Comparison of ENCODE assay signal across 22 cellular contexts in the genomic region with DNA sequence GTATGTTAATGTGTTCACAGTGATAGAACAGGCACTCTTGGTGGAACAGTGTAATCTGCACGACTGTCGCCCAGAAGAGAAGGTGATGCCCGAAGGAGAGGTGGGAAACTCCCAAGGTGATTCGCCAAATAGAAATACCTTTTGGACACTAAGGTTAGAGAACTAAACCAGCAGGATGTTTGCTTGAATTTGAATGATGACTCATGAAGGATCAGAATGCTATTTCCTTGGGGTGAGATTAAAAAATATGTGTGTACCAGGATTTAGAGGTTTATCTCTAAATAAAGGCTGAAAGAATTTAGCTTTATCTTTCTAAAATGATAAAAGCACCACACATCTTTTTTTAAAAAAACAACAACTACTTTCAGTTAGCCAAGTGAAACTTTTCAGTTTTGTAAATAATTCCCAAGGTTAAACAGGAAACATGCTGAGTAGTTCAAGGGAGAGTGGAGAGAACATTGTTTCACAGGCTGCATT.
DNase-seq lines count a peak whose midpoint lies in the region; ATAC-seq and TF ChIP-seq lines count a peak whose summit lies in the region.
"Had no signal": no experiment of that assay in that cellular context is flagged by ENCODE, and none has a peak within 500 bp of the region (broad histone marks: within the 10 kb centered on the region; RNA-seq: fewer than 3 reads in every experiment).

No MANE protein-coding gene starts in this region.

- H3K27me3 ChIP-seq in GM23338 (ENCODE audit: insufficient read depth) (no peaks in the 10 kb centered on the region), SJSA1 (replicated peaks) (no peaks in the 10 kb centered on the region)
- H3K27me3 ChIP-seq in CD4-positive, alpha-beta T cell (ENCODE audit: control insufficient read depth, insufficient read depth, low read length): no peaks in the 10 kb centered on the region
- H3K27me3 ChIP-seq: sigmoid colon had no signal

- H3K36me3 ChIP-seq in GM23338 (ENCODE audit: insufficient read depth) (no peaks in the 10 kb centered on the region), SJSA1 (no peaks in the 10 kb centered on the region)
- H3K36me3 ChIP-seq: sigmoid colon, thoracic aorta had no signal

- POLR2A ChIA-PET in CD4-positive, alpha-beta T cell (lab: Charles Lee): no interaction called here

- no peak overlapping the region for H3K27ac Mint-ChIP-seq in GM23338
- H3K27ac Mint-ChIP-seq in CD4-positive, alpha-beta T cell: no peak overlapping the region
- H3K27ac Mint-ChIP-seq: activated CD4-positive, alpha-beta T cell treated with anti-CD3 and anti-CD28 coated beads for 36 hours; activated naive CD4-positive, alpha-beta T cell treated with anti-CD3 and anti-CD28 coated beads, Interleukin-2, amount 10 ng/mL, durations not matched to agents 7 days and 5 days; immature natural killer cell had no signal

- H3K79me2 ChIP-seq in GM23338 (replicated peaks; ENCODE audit: insufficient read depth): no peaks in the 10 kb centered on the region

- H3K27ac ChIP-seq in GM23338 (ENCODE audit: low read depth): no peak overlapping the region
- H3K27ac ChIP-seq in SJSA1: peak overlapping the region; percentile 76
- H3K27ac ChIP-seq in coronary artery: no peak overlapping the region
- no peak overlapping the region for H3K27ac ChIP-seq in CD4-positive, alpha-beta T cell (ENCODE audit: low read depth, low read length)
- H3K27ac ChIP-seq: sigmoid colon, thoracic aorta had no signal

- peaks cover 11% of the 10 kb centered on the region for H3K9me3 ChIP-seq in SJSA1 (replicated peaks)
- H3K9me3 ChIP-seq in CD4-positive, alpha-beta T cell (ENCODE audit: control insufficient read depth, low read length): peaks cover 7% of the 10 kb centered on the region
- H3K9me3 ChIP-seq: thoracic aorta had no signal

- DNase-seq in GM23338 (ENCODE audit: low spot score): peak; percentile 27
- DNase-seq in SJSA1 (ENCODE audit: low read depth in 1 of 2, low spot score in 2 of 2): peak in 1 of 2 experiments; percentile 65
- DNase-seq in fibroblast of mammary gland (ENCODE audit: low read depth): peak; percentile 1
- peak; percentile 77 for DNase-seq in renal cortical epithelial cell (ENCODE audit: low read depth)
- DNase-seq in coronary artery (ENCODE audit: low spot score): no peak
- DNase-seq in NCI-H2196 treated with DMSO at 0.1 percent for 48 hours (lab: John Stamatoyannopoulos, UW; ENCODE audit: unreplicated experiment): no peak
- DNase-seq in CD4-positive, alpha-beta T cell: no peak
- DNase-seq: activated CD4-positive, alpha-beta T cell treated with anti-CD3 and anti-CD28 coated beads for 36 hours; activated CD8-positive, alpha-beta memory T cell treated with anti-CD3 and anti-CD28 coated beads, Interleukin-2, amount 50 U/mL, for 48 hours; activated naive CD4-positive, alpha-beta T cell treated with anti-CD3 and anti-CD28 coated beads, Interleukin-2, amount 10 ng/mL, durations not matched to agents 7 days and 5 days; caudate nucleus; GOT3; immature natural killer cell; midbrain; MV-4-11; NCI-H2029 treated with DMSO at 0.1 percent for 48 hours; sigmoid colon; stimulated activated CD4-positive, alpha-beta T cell treated with anti-CD3 and anti-CD28 coated beads, Interleukin-4, amount 100 ng/mL, for 4 hours had no signal

- peaks cover 14% of the 10 kb centered on the region for H3K4me1 Mint-ChIP-seq in GM23338
- H3K4me1 Mint-ChIP-seq in CD4-positive, alpha-beta T cell (ENCODE audit: low read depth): no peaks in the 10 kb centered on the region
- H3K4me1 Mint-ChIP-seq: activated CD4-positive, alpha-beta T cell treated with anti-CD3 and anti-CD28 coated beads for 36 hours; activated naive CD4-positive, alpha-beta T cell treated with anti-CD3 and anti-CD28 coated beads, Interleukin-2, amount 10 ng/mL, durations not matched to agents 7 days and 5 days; CD14-positive monocyte; immature natural killer cell had no signal

- no peaks in the 10 kb centered on the region for H3K4me1 ChIP-seq in GM23338 (ENCODE audit: insufficient read depth)
- peaks cover 34% of the 10 kb centered on the region for H3K4me1 ChIP-seq in SJSA1 (replicated peaks)
- H3K4me1 ChIP-seq: sigmoid colon had no signal

- no peaks in the 10 kb centered on the region for H4K20me1 ChIP-seq in GM23338 (replicated peaks; ENCODE audit: insufficient read depth)

- no peak overlapping the region for H3K4me3 ChIP-seq in GM23338
- H3K4me3 ChIP-seq in SJSA1: no peak overlapping the region
- H3K4me3 ChIP-seq in fibroblast of mammary gland (ENCODE audit: control insufficient read depth, low read depth, low read length): no peak overlapping the region
- no peak overlapping the region for H3K4me3 ChIP-seq in coronary artery
- H3K4me3 ChIP-seq: sigmoid colon, thoracic aorta had no signal

- CTCF ChIA-PET in CD4-positive, alpha-beta T cell (lab: Charles Lee): no interaction called here

- H3F3A ChIP-seq in GM23338 (replicated peaks; ENCODE audit: low read depth): no peaks in the 10 kb centered on the region

- peaks cover 22% of the 10 kb centered on the region; the same call in 2 of the 3 replicates for H3K36me3 Mint-ChIP-seq in GM23338 (ENCODE audit: low read depth)
- no peaks in the 10 kb centered on the region for H3K36me3 Mint-ChIP-seq in CD4-positive, alpha-beta T cell (ENCODE audit: low read depth)
- H3K36me3 Mint-ChIP-seq: activated naive CD4-positive, alpha-beta T cell treated with anti-CD3 and anti-CD28 coated beads, Interleukin-2, amount 10 ng/mL, durations not matched to agents 7 days and 5 days; CD14-positive monocyte; immature natural killer cell had no signal

- H3K4me3 Mint-ChIP-seq in GM23338: no peak overlapping the region
- H3K4me3 Mint-ChIP-seq in CD4-positive, alpha-beta T cell: no peak overlapping the region
- H3K4me3 Mint-ChIP-seq: activated CD4-positive, alpha-beta T cell treated with anti-CD3 and anti-CD28 coated beads for 36 hours; activated naive CD4-positive, alpha-beta T cell treated with anti-CD3 and anti-CD28 coated beads, Interleukin-2, amount 10 ng/mL, durations not matched to agents 7 days and 5 days; CD14-positive monocyte; immature natural killer cell had no signal

- H3K9me2 ChIP-seq in GM23338 (ENCODE audit: insufficient read depth): 0 out of 2 replicates have a peak, but pooled peaks cover 10% of the 10 kb centered on the region

- no peak overlapping the region for H3K4me2 ChIP-seq in GM23338

- peaks cover 3% of the 10 kb centered on the region for H3K27me3 Mint-ChIP-seq in GM23338 (ENCODE audit: insufficient read depth, low read depth, poor library complexity)
- H3K27me3 Mint-ChIP-seq in CD4-positive, alpha-beta T cell: no peaks in the 10 kb centered on the region
- H3K27me3 Mint-ChIP-seq: activated CD4-positive, alpha-beta T cell treated with anti-CD3 and anti-CD28 coated beads for 36 hours; activated naive CD4-positive, alpha-beta T cell treated with anti-CD3 and anti-CD28 coated beads, Interleukin-2, amount 10 ng/mL, durations not matched to agents 7 days and 5 days had no signal

- intact Hi-C loops in CD4-positive, alpha-beta T cell (cut with DNase I, micrococcal nuclease): no loop called here

- H2AFZ ChIP-seq in GM23338: no peak overlapping the region

- ATAC-seq in GM23338 (no peak; the same call in 1 of the 3 replicates), GM21423 (IDR thresholded peaks at IDR 0.05; ENCODE audit: unreplicated experiment) (no peak)
- no peak for ATAC-seq in CD4-positive, alpha-beta T cell (ENCODE audit: poor library complexity)
- ATAC-seq: activated CD4-positive, alpha-beta T cell treated with anti-CD3 and anti-CD28 coated beads for 36 hours; Right ventricle myocardium inferior had no signal

- H3K9me3 Mint-ChIP-seq in GM23338: peaks cover 24% of the 10 kb centered on the region
- peaks cover 13% of the 10 kb centered on the region for H3K9me3 Mint-ChIP-seq in CD4-positive, alpha-beta T cell

- no peak for TF ChIP-seq CTCF in GM23338 (conservative IDR thresholded peaks at IDR 0.05; ENCODE audit: low read depth in 2 of 2)
- TF ChIP-seq CTCF in fibroblast of mammary gland (conservative IDR thresholded peaks at IDR 0.05; ENCODE audit: control insufficient read depth, insufficient read depth, low read depth, low read length): no peak
- no peak for TF ChIP-seq CTCF in coronary artery (IDR thresholded peaks at IDR 0.05)
- TF ChIP-seq CTCF in CD4-positive, alpha-beta T cell (IDR thresholded peaks at IDR 0.05): no peak

TF ChIP-seq in GM23338, 12 proteins besides CTCF, POLR2A, EP300 and RAD21 (continues in another document):
- no peak for TF ChIP-seq POLR2AphosphoS5 (IDR thresholded peaks at IDR 0.05; ENCODE audit: low read depth)

Comparison
In these comparisons a context has a peak if more than half of its experiments do, and no peak if none do; other contexts are left out.
1. DNase-seq: peak in GM23338 (single experiment), fibroblast of mammary gland (single experiment) and renal cortical epithelial cell (single experiment); none in coronary artery (single experiment), NCI-H2196 treated with DMSO at 0.1 percent for 48 hours (single experiment) and CD4-positive, alpha-beta T cell (0 of 10).